Comparison of ENCODE assay signal across 8 cellular contexts in genomic region chr6:36885461-36886401, GRCh38. TPM values are rescaled to one million over a fixed set of nuclear protein-coding genes. Genes with fewer than 3 reads are reported as not detected.
DNase-seq lines count a peak whose midpoint lies in the region; ATAC-seq and TF ChIP-seq lines count a peak whose summit lies in the region.

A gene with protein sequence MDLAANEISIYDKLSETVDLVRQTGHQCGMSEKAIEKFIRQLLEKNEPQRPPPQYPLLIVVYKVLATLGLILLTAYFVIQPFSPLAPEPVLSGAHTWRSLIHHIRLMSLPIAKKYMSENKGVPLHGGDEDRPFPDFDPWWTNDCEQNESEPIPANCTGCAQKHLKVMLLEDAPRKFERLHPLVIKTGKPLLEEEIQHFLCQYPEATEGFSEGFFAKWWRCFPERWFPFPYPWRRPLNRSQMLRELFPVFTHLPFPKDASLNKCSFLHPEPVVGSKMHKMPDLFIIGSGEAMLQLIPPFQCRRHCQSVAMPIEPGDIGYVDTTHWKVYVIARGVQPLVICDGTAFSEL (plus strand): TSS chr6:36885952. CDS start chr6:36899445, 13,493 bp downstream.

- DNase-seq in NCI-H1092 (lab: John Stamatoyannopoulos, UW): peak; percentile 96
- peak; percentile 98 for DNase-seq in globus pallidus (ENCODE audit: low spot score)
- peak; percentile 95 for DNase-seq in occipital lobe (lab: John Stamatoyannopoulos, UW)

- TF ChIP-seq CTCF in GM12801 (IDR thresholded peaks at IDR 0.05; ENCODE audit: extremely low read depth, insufficient read length): peak; percentile 27

- H3K27ac Mint-ChIP-seq in activated naive CD4-positive, alpha-beta T cell treated with anti-CD3 and anti-CD28 coated beads, Interleukin-2, amount 50 U/mL, for 24 hours: peak within 1 kb of the TSS; percentile 96

- H3K27me3 Mint-ChIP-seq in activated naive CD4-positive, alpha-beta T cell treated with anti-CD3 and anti-CD28 coated beads, Interleukin-2, amount 50 U/mL, for 24 hours: no peaks in the 10 kb centered on the region

- peaks cover 2% of the 10 kb centered on the region for H3K36me3 Mint-ChIP-seq in activated naive CD4-positive, alpha-beta T cell treated with anti-CD3 and anti-CD28 coated beads, Interleukin-2, amount 50 U/mL, for 24 hours

- H3K27ac ChIP-seq in temporal lobe (ENCODE audit: low read depth, low read length): peak within 1 kb of the TSS; percentile 92

- peak within 1 kb of the TSS; percentile 93 for H3K4me3 Mint-ChIP-seq in activated naive CD4-positive, alpha-beta T cell treated with anti-CD3 and anti-CD28 coated beads, Interleukin-2, amount 50 U/mL, for 24 hours

- peaks cover 39% of the 10 kb centered on the region for H3K4me1 Mint-ChIP-seq in activated naive CD4-positive, alpha-beta T cell treated with anti-CD3 and anti-CD28 coated beads, Interleukin-2, amount 50 U/mL, for 24 hours

- peak; percentile 97 for ATAC-seq in HG02610 (IDR thresholded peaks at IDR 0.05; ENCODE audit: unreplicated experiment)
- peak; percentile 100 for ATAC-seq in SK-N-SH treated with all-trans-retinoic acid at 6 μM for 48 hours

- H3K9me3 Mint-ChIP-seq in activated naive CD4-positive, alpha-beta T cell treated with anti-CD3 and anti-CD28 coated beads, Interleukin-2, amount 50 U/mL, for 24 hours: no peaks in the 10 kb centered on the region

TF ChIP-seq in SK-N-SH treated with all-trans-retinoic acid at 6 μM for 48 hours, 23 proteins besides CTCF, POLR2A, EP300 and RAD21:
- TF ChIP-seq, protein P1, sequence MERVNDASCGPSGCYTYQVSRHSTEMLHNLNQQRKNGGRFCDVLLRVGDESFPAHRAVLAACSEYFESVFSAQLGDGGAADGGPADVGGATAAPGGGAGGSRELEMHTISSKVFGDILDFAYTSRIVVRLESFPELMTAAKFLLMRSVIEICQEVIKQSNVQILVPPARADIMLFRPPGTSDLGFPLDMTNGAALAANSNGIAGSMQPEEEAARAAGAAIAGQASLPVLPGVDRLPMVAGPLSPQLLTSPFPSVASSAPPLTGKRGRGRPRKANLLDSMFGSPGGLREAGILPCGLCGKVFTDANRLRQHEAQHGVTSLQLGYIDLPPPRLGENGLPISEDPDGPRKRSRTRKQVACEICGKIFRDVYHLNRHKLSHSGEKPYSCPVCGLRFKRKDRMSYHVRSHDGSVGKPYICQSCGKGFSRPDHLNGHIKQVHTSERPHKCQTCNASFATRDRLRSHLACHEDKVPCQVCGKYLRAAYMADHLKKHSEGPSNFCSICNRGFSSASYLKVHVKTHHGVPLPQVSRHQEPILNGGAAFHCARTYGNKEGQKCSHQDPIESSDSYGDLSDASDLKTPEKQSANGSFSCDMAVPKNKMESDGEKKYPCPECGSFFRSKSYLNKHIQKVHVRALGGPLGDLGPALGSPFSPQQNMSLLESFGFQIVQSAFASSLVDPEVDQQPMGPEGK (CRISPR knock-in tag; IDR thresholded peaks at IDR 0.05; ENCODE audit: borderline replicate concordance): no peak
- TF ChIP-seq SNAI2 (CRISPR knock-in tag; IDR thresholded peaks at IDR 0.05) (no peak), RARB (CRISPR knock-in tag; IDR thresholded peaks at IDR 0.05) (no peak), ZC3H10 (CRISPR knock-in tag; IDR thresholded peaks at IDR 0.05) (no peak)
- TF ChIP-seq, protein P2, sequence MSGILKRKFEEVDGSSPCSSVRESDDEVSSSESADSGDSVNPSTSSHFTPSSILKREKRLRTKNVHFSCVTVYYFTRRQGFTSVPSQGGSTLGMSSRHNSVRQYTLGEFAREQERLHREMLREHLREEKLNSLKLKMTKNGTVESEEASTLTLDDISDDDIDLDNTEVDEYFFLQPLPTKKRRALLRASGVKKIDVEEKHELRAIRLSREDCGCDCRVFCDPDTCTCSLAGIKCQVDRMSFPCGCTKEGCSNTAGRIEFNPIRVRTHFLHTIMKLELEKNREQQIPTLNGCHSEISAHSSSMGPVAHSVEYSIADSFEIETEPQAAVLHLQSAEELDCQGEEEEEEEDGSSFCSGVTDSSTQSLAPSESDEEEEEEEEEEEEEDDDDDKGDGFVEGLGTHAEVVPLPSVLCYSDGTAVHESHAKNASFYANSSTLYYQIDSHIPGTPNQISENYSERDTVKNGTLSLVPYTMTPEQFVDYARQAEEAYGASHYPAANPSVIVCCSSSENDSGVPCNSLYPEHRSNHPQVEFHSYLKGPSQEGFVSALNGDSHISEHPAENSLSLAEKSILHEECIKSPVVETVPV (CRISPR knock-in tag; IDR thresholded peaks at IDR 0.05): no peak

RNA-seq across cellular contexts. Expression of the gene that starts here (rescaled TPM):
- 36.2 TPM for total RNA-seq in occipital lobe
- 29.0 TPM for total RNA-seq in temporal lobe

Comparison
In these comparisons a context has a peak if more than half of its experiments do, and no peak if none do; other contexts are left out.
1. Peak in every context shown above with its lines: DNase-seq, ATAC-seq and H3K27ac ChIP-seq.